26 cellular contexts compared by ENCODE assay signal in genomic region chr11:127392575-127392974, GRCh38.
"Had no signal": no experiment of that assay in that cellular context is flagged by ENCODE, and none has a peak within 500 bp of the region (broad histone marks: within the 10 kb centered on the region; RNA-seq: fewer than 3 reads in every experiment).

No MANE protein-coding gene starts in this region.

- DNase-seq: activated CD4-positive, alpha-beta T cell treated with anti-CD3 and anti-CD28 coated beads for 1 hour; activated CD4-positive, alpha-beta T cell treated with anti-CD3 and anti-CD28 coated beads, Interleukin-2, amount 10 ng/mL, durations not matched to agents 7 days and 5 days; activated CD8-positive, alpha-beta T cell treated with anti-CD3 and anti-CD28 coated beads for 36 hours; activated naive CD8-positive, alpha-beta T cell treated with anti-CD3 and anti-CD28 coated beads, Interleukin-2, amount 50 U/mL, for 24 hours; activated T-cell treated with anti-CD3 and anti-CD28 coated beads, Interleukin-2, amount 50 U/mL, for 4 hours; amygdala; caudate nucleus; esophagus squamous epithelium; foreskin melanocyte; heart right ventricle; immature natural killer cell; kidney; left colon; natural killer cell; stimulated activated CD4-positive, alpha-beta T cell treated with anti-CD3 and anti-CD28 coated beads, Interleukin-1b, Interleukin-23, amount 100 ng/mL, for 48 hours; stimulated activated CD4-positive, alpha-beta T cell treated with anti-CD3 and anti-CD28 coated beads, Interleukin-4, amount 100 ng/mL, for 4 hours; stimulated activated CD8-positive, alpha-beta memory T cell treated with anti-CD3 and anti-CD28 coated beads, Interleukin-4, amount 100 ng/mL, for 48 hours; stomach; T-helper 9 cell; thyroid gland; upper lobe of left lung had no signal

- H3K4me2 ChIP-seq: smooth muscle cell had no signal

- H3K4me3 ChIP-seq: esophagus squamous epithelium, heart right ventricle, right atrium auricular region, smooth muscle cell, stomach, thyroid gland, upper lobe of left lung, vagina had no signal

- H3K27me3 ChIP-seq: esophagus squamous epithelium, right atrium auricular region, thyroid gland, upper lobe of left lung, vagina had no signal

- H3K4me1 ChIP-seq: esophagus squamous epithelium, heart right ventricle, right atrium auricular region, stomach, thyroid gland, upper lobe of left lung, vagina had no signal

- H3K27ac ChIP-seq: esophagus squamous epithelium, heart right ventricle, right atrium auricular region, stomach, thyroid gland, upper lobe of left lung, vagina had no signal

- H3K9me3 ChIP-seq: esophagus squamous epithelium, right atrium auricular region, thyroid gland, upper lobe of left lung, vagina had no signal

- ATAC-seq: activated CD8-positive, alpha-beta T cell treated with anti-CD3 and anti-CD28 coated beads for 36 hours; activated naive CD8-positive, alpha-beta T cell treated with anti-CD3 and anti-CD28 coated beads, Interleukin-2, amount 50 U/mL, for 24 hours; activated T-cell treated with anti-CD3 and anti-CD28 coated beads, Interleukin-2, amount 50 U/mL, for 4 hours; activated T-helper 17 cell treated with anti-CD3 and anti-CD28 coated beads, Interleukin-2, amount 50 U/mL, for 72 hours; heart right ventricle; left colon; natural killer cell; stimulated activated memory B cell treated with anti-CD40 and anti-IgM and Interleukin-4, amounts not matched to agents 10 μg/mL and 1 μg/mL and 100 μg/mL, for 72 hours had no signal

- H3K36me3 ChIP-seq: esophagus squamous epithelium, heart right ventricle, right atrium auricular region, stomach, thyroid gland, upper lobe of left lung, vagina had no signal
